8 cellular contexts compared by ENCODE assay signal in the genomic region with DNA sequence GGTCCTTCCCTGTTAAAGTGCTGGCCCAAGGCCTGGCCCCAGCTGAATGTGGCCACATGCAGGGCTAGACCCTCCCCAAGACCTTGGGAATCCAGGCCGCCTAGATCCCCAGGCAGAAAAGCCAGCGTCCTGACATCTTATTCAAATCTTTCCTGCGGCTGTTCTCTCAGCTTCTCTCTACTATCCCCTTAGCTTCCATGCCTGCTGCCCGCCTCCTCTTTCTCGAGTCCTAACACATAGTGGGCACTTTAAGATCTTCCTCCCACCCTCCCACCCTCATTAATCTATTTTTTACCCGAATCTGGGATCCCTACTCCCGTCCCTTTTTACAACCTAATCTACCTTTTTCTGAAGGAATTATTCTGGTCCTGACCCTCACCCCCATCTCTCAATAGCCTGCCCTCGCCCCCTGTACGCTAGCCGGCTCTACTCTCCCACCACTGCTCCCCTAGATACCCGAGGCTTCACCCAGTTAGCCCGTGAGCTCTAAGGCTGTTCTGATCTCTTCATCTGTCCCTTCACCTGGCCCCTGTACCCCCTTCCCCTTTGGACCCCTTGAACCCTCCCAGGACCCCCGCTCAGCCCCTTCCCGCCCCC. TPM values are rescaled to one million over a fixed set of nuclear protein-coding genes. Genes with fewer than 3 reads are reported as not detected.
DNase-seq lines count a peak whose midpoint lies in the region; ATAC-seq, FAIRE-seq and TF ChIP-seq lines count a peak whose summit lies in the region.

TSS of gene CCHCR1 (minus strand) at position 260 of the 597 bp plus-strand sequence. CDS start at position 58, 202 bp downstream.

- H3K4me1 ChIP-seq in BE2C (peaks cover 2% of the 10 kb centered on the region; the same call in 1 of the 2 replicates), GM12878 (ENCODE audit: control insufficient read depth, insufficient read depth, low read length) (peaks cover 5% of the 10 kb centered on the region), stomach smooth muscle (ENCODE audit: control insufficient read depth, insufficient read depth, low read length) (peaks cover 22% of the 10 kb centered on the region)

- peaks cover 6% of the 10 kb centered on the region for H3K36me3 ChIP-seq in BE2C
- H3K36me3 ChIP-seq in GM12878 (ENCODE audit: control insufficient read depth in 2 of 2, insufficient read depth in 2 of 2, low read length in 1 of 2), result peaks cover 6 to 9% of the 10 kb centered on the region in 2 experiments
- no peaks in the 10 kb centered on the region for H3K36me3 ChIP-seq in kidney epithelial cell (ENCODE audit: control insufficient read depth, insufficient read depth, low read length)
- H3K36me3 ChIP-seq in stomach smooth muscle (ENCODE audit: control insufficient read depth in 2 of 2, insufficient read depth in 2 of 2, low read length in 2 of 2), result peaks cover 6 to 13% of the 10 kb centered on the region in 2 donors

- H3K4me3 ChIP-seq in BE2C (ENCODE audit: low read depth, low read length), result peak within 1 kb of the TSS; percentile 86
- peak within 1 kb of the TSS; percentile 90 for H3K4me3 ChIP-seq in GM12878
- H3K4me3 ChIP-seq in kidney epithelial cell (ENCODE audit: low read depth, low read length), result peak within 1 kb of the TSS; percentile 83
- H3K4me3 ChIP-seq in stomach smooth muscle (ENCODE audit: low read length in 2 of 2), result peak within 1 kb of the TSS; percentile 80 to 86

- BruUV-seq in GM12878 (replicated peaks; lab: Mats Ljungman, UMichigan), result no TSS peak

- TF ChIP-seq RAD21 in GM12878 (IDR thresholded peaks at IDR 0.05; ENCODE audit: insufficient read depth, low read depth, low read length), result no peak

- CTCF ChIA-PET in GM12878 (lab: Yijun Ruan, JAX), result interaction anchor here (0.7 to 2.9 kb wide), 7 partner anchors 18 to 241 kb away, joined by 3 to 17 read pairs (median 7); partner anchors contain the start of gene PSORS1C2

- WGBS in GM12878 (ENCODE audit: insufficient coverage, insufficient replicate concordance, low lambda C conversion rate, missing lambda C conversion rate), result 7% methylated on average over 10 of the region's 14 CpGs

- H4K20me1 ChIP-seq in GM12878 (ENCODE audit: control insufficient read depth, insufficient read depth), result no peaks in the 10 kb centered on the region; the same call in 1 of the 2 replicates

- H3K27me3 ChIP-seq in BE2C, result no peaks in the 10 kb centered on the region
- H3K27me3 ChIP-seq in GM12878 (replicated peaks in 1 of 2; ENCODE audit: control insufficient read depth in 2 of 2, insufficient read depth in 2 of 2, low read length in 1 of 2), result no peaks in the 10 kb centered on the region
- H3K27me3 ChIP-seq in kidney epithelial cell (ENCODE audit: control insufficient read depth, insufficient read depth, low read length), result no peaks in the 10 kb centered on the region
- no peaks in the 10 kb centered on the region for H3K27me3 ChIP-seq in stomach smooth muscle (ENCODE audit: control insufficient read depth in 1 of 2, insufficient read depth in 2 of 2, low read length in 2 of 2)

- SMC1A ChIA-PET in GM12878 (lab: Charles Lee; ENCODE audit: uncharacterized antibody, unreplicated experiment), result interaction anchor here (0.7 to 4.2 kb wide), 5 partner anchors 10 to 39 kb away, joined by 3 to 21 read pairs (median 12); no protein-coding TSS in a partner anchor

- in situ Hi-C loops in GM12878 (cut with MboI), result no loop called here

- H3K9me3 ChIP-seq in BE2C (no peaks in the 10 kb centered on the region), GM12878 (replicated peaks; ENCODE audit: control insufficient read depth, insufficient read depth, low read length) (no peaks in the 10 kb centered on the region), stomach smooth muscle (ENCODE audit: control insufficient read depth in 2 of 2, low read length in 2 of 2) (no peaks in the 10 kb centered on the region)

- ATAC-seq in HG02588 (IDR thresholded peaks at IDR 0.05; ENCODE audit: unreplicated experiment), result peak; percentile 2
- peak; percentile 55 for ATAC-seq in GM12878
- ATAC-seq in HG03039 (IDR thresholded peaks at IDR 0.05; ENCODE audit: unreplicated experiment), result no peak

- peak within 1 kb of the TSS; percentile 77 for H3K4me2 ChIP-seq in GM12878 (ENCODE audit: control insufficient read depth, insufficient read depth)

- TF ChIP-seq POLR2A in GM12878 (IDR thresholded peaks at IDR 0.05; ENCODE audit: low read depth, low read length), result no peak

- peaks cover 37% of the 10 kb centered on the region for H3K79me2 ChIP-seq in GM12878 (ENCODE audit: control insufficient read depth, insufficient read depth, low read length)

- H2AFZ ChIP-seq in GM12878 (ENCODE audit: control insufficient read depth, low read depth, low read length), result peak within 1 kb of the TSS; percentile 80

- RAD21 ChIA-PET in GM12878 (lab: Charles Lee; ENCODE audit: unreplicated experiment), result interaction anchor here (0.5 to 2.0 kb wide), 7 partner anchors 20 to 413 kb away, joined by 3 to 10 read pairs (median 4); partner anchors contain the start of gene VARS2

- no peak for TF ChIP-seq EP300 in GM12878 (IDR thresholded peaks at IDR 0.05; ENCODE audit: borderline replicate concordance in 1 of 2, control insufficient read depth in 1 of 2, low read depth in 2 of 2, low read length in 2 of 2)

- no peak for FAIRE-seq in GM12878 (lab: Jason Lieb, UNC)

- H3K27ac ChIP-seq in GM12878 (ENCODE audit: control insufficient read depth, insufficient read depth), result peak within 1 kb of the TSS; percentile 67
- peak within 1 kb of the TSS; percentile 60 for H3K27ac ChIP-seq in stomach smooth muscle (ENCODE audit: low read length)

- no peak for DNase-seq in BE2C
- DNase-seq in GM12878 (ENCODE audit: low read depth, low spot score), result no peak
- DNase-seq in kidney epithelial cell (ENCODE audit: low read depth), result no peak
- no peak for DNase-seq in NCI-H2081 treated with DMSO at 0.1 percent for 48 hours (lab: John Stamatoyannopoulos, UW)
- DNase-seq in activated CD4-positive, alpha-beta T cell treated with anti-CD3 and anti-CD28 coated beads for 48 hours, result no peak

- intact Hi-C loops in GM12878 (cut with micrococcal nuclease; ENCODE audit: unreplicated experiment), result loop anchor here (2.0 kb wide), 1 partner anchor 35 kb away; no protein-coding TSS in a partner anchor

- peak within 1 kb of the TSS; percentile 84 for H3K9ac ChIP-seq in GM12878 (ENCODE audit: control insufficient read depth, insufficient read depth, low read length)
- peak within 1 kb of the TSS; percentile 73 to 86 for H3K9ac ChIP-seq in stomach smooth muscle (ENCODE audit: low read length in 2 of 2)

- no peak for TF ChIP-seq CTCF in BE2C (IDR thresholded peaks at IDR 0.05; ENCODE audit: low read depth, low read length)
- no peak for TF ChIP-seq CTCF in GM12878 (IDR thresholded peaks at IDR 0.05 in 2 of 3, conservative IDR thresholded peaks at IDR 0.05 in 1 of 3; ENCODE audit: control insufficient read depth in 2 of 3, extremely low read depth in 1 of 3, insufficient read depth in 1 of 3, low read depth in 3 of 3, low read length in 3 of 3)
- TF ChIP-seq CTCF in kidney epithelial cell (IDR thresholded peaks at IDR 0.05; ENCODE audit: insufficient read depth, low read length, poor library complexity, severe bottlenecking), result no peak

- POLR2A ChIA-PET in GM12878 (lab: Charles Lee), result interaction anchor here (0.6 to 1.8 kb wide), 5 partner anchors 8 to 804 kb away, joined by 3 to 5 read pairs (median 5); no protein-coding TSS in a partner anchor

TF ChIP-seq in GM12878, 131 proteins besides CTCF, POLR2A, EP300 and RAD21 (continues in another document):
- TF ChIP-seq YY1 (IDR thresholded peaks at IDR 0.05; ENCODE audit: low read depth, low read length) (no peak), ESRRA (IDR thresholded peaks at IDR 0.05; ENCODE audit: low read length) (no peak)

RNA-seq across cellular contexts. Expression of gene CCHCR1, which starts in this region (rescaled TPM):
- polyA plus RNA-seq in BE2C (2012; ENCODE audit: insufficient read depth, insufficient read length, low read depth), result 14.9 TPM
- 36.3 and 37.0 TPM in 2 replicates for total RNA-seq in GM12878 (2013; cell fraction: nucleolus; rRNA removed)
- 26.7 and 30.2 TPM in 2 replicates for total RNA-seq in GM12878 (2014; rRNA removed)
- 19.1 and 24.2 TPM in 2 replicates for total RNA-seq in GM12878 (2014; rRNA removed; fragmentation: Illumina TruSeq; extraction: Trizol)
- 35.0 and 36.8 TPM in 2 replicates for total RNA-seq in GM12878 (2021)
- polyA plus RNA-seq in GM12878 (2011; ENCODE audit: low read depth), result 14.4 TPM
- polyA plus RNA-seq in GM12878 (2011; rRNA removed), result 9.4 and 15.3 TPM in 2 replicates
- polyA plus RNA-seq in GM12878 (2011; cell fraction: cytosol; rRNA removed), result 14.0 and 18.4 TPM in 2 replicates
- polyA plus RNA-seq in GM12878 (2011; cell fraction: nucleus; rRNA removed), result 54.6 and 62.6 TPM in 2 replicates
- polyA plus RNA-seq in GM12878 (2012), result 24.4 and 26.6 TPM in 2 replicates
- polyA plus RNA-seq in GM12878 (2014; fragmentation: Illumina TruSeq; extraction: Trizol), result 21.7 and 22.6 TPM in 2 replicates
- polyA plus RNA-seq in GM12878 (2014; fragmentation: Nextera tagmentation; extraction: Ambion mirVana), result 1 to 10 TPM; 1.0 to 1.4 TPM
- polyA plus RNA-seq in GM12878 (2014; rRNA removed), result 34.9 and 35.2 TPM in 2 replicates
- polyA plus RNA-seq in GM12878 (2016; fragmentation: Nextera tagmentation; extraction: Ambion mirVana), result 10 to 100 TPM; 31.4 to 34.5 TPM
- 10.6 and 18.5 TPM in 2 replicates for polyA minus RNA-seq in GM12878 (2011; rRNA and poly(A)+ RNA removed)
- polyA minus RNA-seq in GM12878 (2011; cell fraction: cytosol; rRNA and poly(A)+ RNA removed), result 5.0 and 5.2 TPM in 2 replicates
- 14.1 and 23.8 TPM in 2 replicates for polyA minus RNA-seq in GM12878 (2011; cell fraction: nucleus; rRNA and poly(A)+ RNA removed)
- 16.4 and 20.2 TPM in 2 replicates for total RNA-seq in kidney epithelial cell
